Comparison of ENCODE assay signal across 1 cellular context in genomic region chr15:77554306-77555080, GRCh38.
TF ChIP-seq lines count a peak whose summit lies in the region.

No MANE protein-coding gene starts in this region.

TF ChIP-seq in SK-N-SH, 30 proteins besides CTCF, POLR2A, EP300 and RAD21 (continued from another document):
- no peak for TF ChIP-seq TEAD4 (IDR thresholded peaks at IDR 0.05; ENCODE audit: borderline replicate concordance, insufficient read depth)
- no peak for TF ChIP-seq FOXM1 (IDR thresholded peaks at IDR 0.05; ENCODE audit: low read depth)
- TF ChIP-seq MAX (IDR thresholded peaks at IDR 0.05; ENCODE audit: low read depth), result no peak
- TF ChIP-seq, protein P1, sequence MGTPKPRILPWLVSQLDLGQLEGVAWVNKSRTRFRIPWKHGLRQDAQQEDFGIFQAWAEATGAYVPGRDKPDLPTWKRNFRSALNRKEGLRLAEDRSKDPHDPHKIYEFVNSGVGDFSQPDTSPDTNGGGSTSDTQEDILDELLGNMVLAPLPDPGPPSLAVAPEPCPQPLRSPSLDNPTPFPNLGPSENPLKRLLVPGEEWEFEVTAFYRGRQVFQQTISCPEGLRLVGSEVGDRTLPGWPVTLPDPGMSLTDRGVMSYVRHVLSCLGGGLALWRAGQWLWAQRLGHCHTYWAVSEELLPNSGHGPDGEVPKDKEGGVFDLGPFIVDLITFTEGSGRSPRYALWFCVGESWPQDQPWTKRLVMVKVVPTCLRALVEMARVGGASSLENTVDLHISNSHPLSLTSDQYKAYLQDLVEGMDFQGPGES (IDR thresholded peaks at IDR 0.05; ENCODE audit: low read depth, low read length), result no peak
- TF ChIP-seq, protein P2, sequence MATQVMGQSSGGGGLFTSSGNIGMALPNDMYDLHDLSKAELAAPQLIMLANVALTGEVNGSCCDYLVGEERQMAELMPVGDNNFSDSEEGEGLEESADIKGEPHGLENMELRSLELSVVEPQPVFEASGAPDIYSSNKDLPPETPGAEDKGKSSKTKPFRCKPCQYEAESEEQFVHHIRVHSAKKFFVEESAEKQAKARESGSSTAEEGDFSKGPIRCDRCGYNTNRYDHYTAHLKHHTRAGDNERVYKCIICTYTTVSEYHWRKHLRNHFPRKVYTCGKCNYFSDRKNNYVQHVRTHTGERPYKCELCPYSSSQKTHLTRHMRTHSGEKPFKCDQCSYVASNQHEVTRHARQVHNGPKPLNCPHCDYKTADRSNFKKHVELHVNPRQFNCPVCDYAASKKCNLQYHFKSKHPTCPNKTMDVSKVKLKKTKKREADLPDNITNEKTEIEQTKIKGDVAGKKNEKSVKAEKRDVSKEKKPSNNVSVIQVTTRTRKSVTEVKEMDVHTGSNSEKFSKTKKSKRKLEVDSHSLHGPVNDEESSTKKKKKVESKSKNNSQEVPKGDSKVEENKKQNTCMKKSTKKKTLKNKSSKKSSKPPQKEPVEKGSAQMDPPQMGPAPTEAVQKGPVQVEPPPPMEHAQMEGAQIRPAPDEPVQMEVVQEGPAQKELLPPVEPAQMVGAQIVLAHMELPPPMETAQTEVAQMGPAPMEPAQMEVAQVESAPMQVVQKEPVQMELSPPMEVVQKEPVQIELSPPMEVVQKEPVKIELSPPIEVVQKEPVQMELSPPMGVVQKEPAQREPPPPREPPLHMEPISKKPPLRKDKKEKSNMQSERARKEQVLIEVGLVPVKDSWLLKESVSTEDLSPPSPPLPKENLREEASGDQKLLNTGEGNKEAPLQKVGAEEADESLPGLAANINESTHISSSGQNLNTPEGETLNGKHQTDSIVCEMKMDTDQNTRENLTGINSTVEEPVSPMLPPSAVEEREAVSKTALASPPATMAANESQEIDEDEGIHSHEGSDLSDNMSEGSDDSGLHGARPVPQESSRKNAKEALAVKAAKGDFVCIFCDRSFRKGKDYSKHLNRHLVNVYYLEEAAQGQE (IDR thresholded peaks at IDR 0.05; ENCODE audit: low read depth, low read length), result no peak
- no peak for TF ChIP-seq NRF1 (IDR thresholded peaks at IDR 0.05; ENCODE audit: low read depth, low read length)
